Comparison of ENCODE assay signal across 10 cellular contexts in the genomic region with DNA sequence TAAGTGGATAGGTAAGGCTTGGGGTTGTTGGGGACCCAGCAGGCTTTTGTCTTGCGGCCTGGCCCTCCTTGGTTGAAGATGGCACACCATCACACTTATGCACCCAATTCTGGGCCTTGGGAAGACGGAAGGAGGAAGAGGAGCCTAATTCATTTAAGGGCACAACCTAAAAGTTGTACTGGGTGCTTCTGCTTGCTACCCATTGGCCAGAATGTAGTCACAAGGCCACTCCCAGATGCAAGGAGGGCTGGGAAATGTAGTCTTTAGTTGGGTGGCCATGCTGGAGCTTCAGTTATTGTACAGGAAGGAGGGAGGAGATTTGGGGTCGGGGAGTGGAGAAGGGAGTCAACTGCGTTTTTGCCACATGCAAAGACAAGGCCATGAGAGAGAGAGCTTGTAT.
A peak's percentile ranks its signal among the peaks of the same experiment; 100 is the strongest.
DNase-seq lines count a peak whose midpoint lies in the region; ATAC-seq and TF ChIP-seq lines count a peak whose summit lies in the region.
"Had no signal": no experiment of that assay in that cellular context is flagged by ENCODE, and none has a peak within 500 bp of the region (broad histone marks: within the 10 kb centered on the region; RNA-seq: fewer than 3 reads in every experiment).

No MANE protein-coding gene starts in this region.

- ATAC-seq in activated T-cell treated with anti-CD3 and anti-CD28 coated beads, Interleukin-2, amount 50 U/mL, for 4 hours, result peak; percentile 60 to 70
- ATAC-seq in stimulated activated naive B cell treated with anti-CD40 and anti-IgM and Interleukin-4, amounts not matched to agents 10 μg/mL and 1 μg/mL and 100 μg/mL, for 72 hours (replicated peaks), result peak; percentile 78 to 81

- no peaks in the 10 kb centered on the region for H3K4me1 Mint-ChIP-seq in activated T-cell treated with anti-CD3 and anti-CD28 coated beads, Interleukin-2, amount 50 U/mL, for 4 hours (ENCODE audit: low read depth)
- H3K4me1 Mint-ChIP-seq in stimulated activated naive B cell treated with anti-CD40 and anti-IgM and Interleukin-4, amounts not matched to agents 10 μg/mL and 1 μg/mL and 100 μg/mL, for 72 hours, result no peaks in the 10 kb centered on the region

- CTCF ChIA-PET in OCI-LY7 (lab: Charles Lee; ENCODE audit: unreplicated experiment), result interaction anchor here (0.5 to 1.1 kb wide), 3 partner anchors 13 to 1166 kb away, joined by 3 read pairs; no protein-coding TSS in a partner anchor

- H3K79me2 ChIP-seq in OCI-LY7 (ENCODE audit: insufficient read depth, low read depth, low read length), result no peaks in the 10 kb centered on the region

- intact Hi-C loops in OCI-LY7 (cut with micrococcal nuclease; ENCODE audit: unreplicated experiment), result no loop called here

- H3K36me3 ChIP-seq in OCI-LY7 (ENCODE audit: insufficient read depth, low read length), result no peaks in the 10 kb centered on the region

- H3K4me2 ChIP-seq in OCI-LY7 (ENCODE audit: low read length), result no peak overlapping the region

- H3K27me3 Mint-ChIP-seq in activated T-cell treated with anti-CD3 and anti-CD28 coated beads, Interleukin-2, amount 50 U/mL, for 4 hours (ENCODE audit: low read depth), result peaks cover 2% of the 10 kb centered on the region
- peaks cover 7 to 29% of the 10 kb centered on the region in 2 donors for H3K27me3 Mint-ChIP-seq in stimulated activated naive B cell treated with anti-CD40 and anti-IgM and Interleukin-4, amounts not matched to agents 10 μg/mL and 1 μg/mL and 100 μg/mL, for 72 hours

- H2AFZ ChIP-seq in OCI-LY7 (ENCODE audit: low read length), result peak overlapping the region; percentile 89

- H3K9me2 ChIP-seq in OCI-LY7 (ENCODE audit: insufficient read depth, low read length), result no peaks in the 10 kb centered on the region

- H3K4me1 ChIP-seq in OCI-LY7 (ENCODE audit: insufficient read depth, low read length, poor library complexity, severe bottlenecking), result no peaks in the 10 kb centered on the region

- no TSS peak for BruUV-seq in OCI-LY7 (replicated peaks; lab: Mats Ljungman, UMichigan)

- H3K27ac ChIP-seq in OCI-LY7 (ENCODE audit: low read depth, low read length, poor library complexity, severe bottlenecking) (no peak overlapping the region), cingulate gyrus (ENCODE audit: low read depth, low read length) (peak overlapping the region; percentile 2)

- no peaks in the 10 kb centered on the region for H3K9me3 Mint-ChIP-seq in activated T-cell treated with anti-CD3 and anti-CD28 coated beads, Interleukin-2, amount 50 U/mL, for 4 hours
- H3K9me3 Mint-ChIP-seq in stimulated activated naive B cell treated with anti-CD40 and anti-IgM and Interleukin-4, amounts not matched to agents 10 μg/mL and 1 μg/mL and 100 μg/mL, for 72 hours, result no peaks in the 10 kb centered on the region

- no peaks in the 10 kb centered on the region for H4K20me1 ChIP-seq in OCI-LY7 (ENCODE audit: insufficient read depth, low read length)

- TF ChIP-seq CTCF in OCI-LY7 (conservative IDR thresholded peaks at IDR 0.05; ENCODE audit: low read length), result no peak

- no peak overlapping the region for H3K27ac Mint-ChIP-seq in stimulated activated naive B cell treated with anti-CD40 and anti-IgM and Interleukin-4, amounts not matched to agents 10 μg/mL and 1 μg/mL and 100 μg/mL, for 72 hours

- no peak overlapping the region for H3K4me3 Mint-ChIP-seq in activated T-cell treated with anti-CD3 and anti-CD28 coated beads, Interleukin-2, amount 50 U/mL, for 4 hours
- no peak overlapping the region for H3K4me3 Mint-ChIP-seq in stimulated activated naive B cell treated with anti-CD40 and anti-IgM and Interleukin-4, amounts not matched to agents 10 μg/mL and 1 μg/mL and 100 μg/mL, for 72 hours

- no peak for DNase-seq in activated T-cell treated with anti-CD3 and anti-CD28 coated beads, Interleukin-2, amount 50 U/mL, for 4 hours
- DNase-seq in activated T-cell treated with anti-CD3 and anti-CD28 coated beads, Interleukin-2, amount 50 U/mL, for 48 hours, result no peak
- peak; percentile 46 for DNase-seq in OCI-LY7 (ENCODE audit: low spot score)
- no peak for DNase-seq in stimulated activated naive B cell treated with anti-CD40 and anti-IgM and Interleukin-4, amounts not matched to agents 10 μg/mL and 1 μg/mL and 100 μg/mL, for 72 hours
- DNase-seq in COLO668 (lab: John Stamatoyannopoulos, UW; ENCODE audit: unreplicated experiment), result no peak
- DNase-seq in putamen (ENCODE audit: low spot score), result no peak
- no peak for DNase-seq in GOT3 (lab: John Stamatoyannopoulos, UW)
- DNase-seq: activated naive CD4-positive, alpha-beta T cell treated with anti-CD3 and anti-CD28 coated beads, Interleukin-2, amount 50 U/mL, for 16 hours had no signal

- H3K4me3 ChIP-seq in OCI-LY7 (ENCODE audit: low read depth, low read length, poor library complexity, severe bottlenecking), result no peak overlapping the region
- H3K4me3 ChIP-seq: lung had no signal

- H3K36me3 Mint-ChIP-seq in activated T-cell treated with anti-CD3 and anti-CD28 coated beads, Interleukin-2, amount 50 U/mL, for 4 hours (ENCODE audit: insufficient read depth), result no peaks in the 10 kb centered on the region
- no peaks in the 10 kb centered on the region for H3K36me3 Mint-ChIP-seq in stimulated activated naive B cell treated with anti-CD40 and anti-IgM and Interleukin-4, amounts not matched to agents 10 μg/mL and 1 μg/mL and 100 μg/mL, for 72 hours

- POLR2A ChIA-PET in OCI-LY7 (lab: Charles Lee), result interaction anchor here (0.6 to 0.7 kb wide), 2 partner anchors 808 to 1058 kb away, joined by 4 to 6 read pairs; no protein-coding TSS in a partner anchor

- no peaks in the 10 kb centered on the region for H3K9me3 ChIP-seq in OCI-LY7 (ENCODE audit: low read length)
